9 cellular contexts compared by ENCODE assay signal in genomic region chr1:42381424-42381673, GRCh38. TPM values are rescaled to one million over a fixed set of nuclear protein-coding genes. Genes with fewer than 3 reads are reported as not detected.
A peak's percentile ranks its signal among the peaks of the same experiment; 100 is the strongest.
DNase-seq lines count a peak whose midpoint lies in the region; ATAC-seq and TF ChIP-seq lines count a peak whose summit lies in the region.
"Had no signal": no experiment of that assay in that cellular context is flagged by ENCODE, and none has a peak within 500 bp of the region (broad histone marks: within the 10 kb centered on the region; RNA-seq: fewer than 3 reads in every experiment).

No MANE protein-coding gene starts in this region.

- ATAC-seq in Right ventricle myocardium inferior = no peak

- H3K4me1 ChIP-seq in cardiac muscle cell (ENCODE audit: low read depth) (peaks cover 6% of the 10 kb centered on the region), thyroid gland (peaks cover 6 to 10% of the 10 kb centered on the region in 2 donors), osteoblast (ENCODE audit: insufficient read depth, low read length) (no peaks in the 10 kb centered on the region)

- TF ChIP-seq CTCF in cardiac muscle cell (IDR thresholded peaks at IDR 0.05; ENCODE audit: low read depth, low read length) (no peak), WERI-Rb-1 (IDR thresholded peaks at IDR 0.05; ENCODE audit: low read depth, low read length) (no peak), thyroid gland (IDR thresholded peaks at IDR 0.05) (no peak), osteoblast (IDR thresholded peaks at IDR 0.05; ENCODE audit: extremely low read depth, low read depth, low read length) (no peak)

- H3K9me3 ChIP-seq in cardiac muscle cell (ENCODE audit: low read depth) (no peaks in the 10 kb centered on the region), WERI-Rb-1 (ENCODE audit: severe bottlenecking) (no peaks in the 10 kb centered on the region), thyroid gland (no peaks in the 10 kb centered on the region), osteoblast (ENCODE audit: low read depth, low read length) (no peaks in the 10 kb centered on the region)

- H3K27me3 ChIP-seq in cardiac muscle cell = peaks cover 43% of the 10 kb centered on the region
- H3K27me3 ChIP-seq in WERI-Rb-1 (ENCODE audit: insufficient read depth, low read depth, severe bottlenecking) = no peaks in the 10 kb centered on the region
- peaks cover 4% of the 10 kb centered on the region for H3K27me3 ChIP-seq in thyroid gland
- H3K27me3 ChIP-seq in osteoblast (ENCODE audit: insufficient read depth, low read length) = peaks cover 39% of the 10 kb centered on the region

- TF ChIP-seq POLR2A in thyroid gland (IDR thresholded peaks at IDR 0.05) = no peak

- H2AFZ ChIP-seq in osteoblast (ENCODE audit: low read length) = no peak overlapping the region

- no peak overlapping the region for H3K4me2 ChIP-seq in osteoblast (ENCODE audit: insufficient read depth, low read length)

- H3K36me3 ChIP-seq in cardiac muscle cell (no peaks in the 10 kb centered on the region), WERI-Rb-1 (peaks cover 2% of the 10 kb centered on the region; the same call in 1 of the 2 replicates), thyroid gland (no peaks in the 10 kb centered on the region), osteoblast (ENCODE audit: insufficient read depth, low read length) (no peaks in the 10 kb centered on the region)

- H3K4me3 ChIP-seq in cardiac muscle cell = peak overlapping the region; percentile 99
- peak overlapping the region; percentile 78 for H3K4me3 ChIP-seq in WERI-Rb-1 (ENCODE audit: low read depth, low read length)
- H3K4me3 ChIP-seq in thyroid gland (replicated peaks in 1 of 3) = peak overlapping the region in 2 of 3 donors; percentile 30 to 39
- no peak overlapping the region for H3K4me3 ChIP-seq in osteoblast (ENCODE audit: insufficient read depth, low read length)

- 59 to 72% methylated on average over 2 of the region's 2 CpGs for WGBS in thyroid gland, 2 donors

- no peak overlapping the region for H3K27ac ChIP-seq in cardiac muscle cell
- no peak overlapping the region for H3K27ac ChIP-seq in WERI-Rb-1
- no peak overlapping the region for H3K27ac ChIP-seq in thyroid gland
- no peak overlapping the region for H3K27ac ChIP-seq in osteoblast (ENCODE audit: low read depth, low read length)

- intact Hi-C loops in Right ventricle myocardium inferior (cut with DNase I) (no loop called here), thyroid gland (cut with DNase I) (no loop called here)

- no peaks in the 10 kb centered on the region for H3K79me2 ChIP-seq in osteoblast (ENCODE audit: insufficient read depth, low read length)

- H4K20me1 ChIP-seq in osteoblast (ENCODE audit: insufficient read depth, low read length) = no peaks in the 10 kb centered on the region

- peaks cover 16 to 22% (median 17%) of the 10 kb centered on the region in 3 donors for H3K27me3 Mint-ChIP-seq in immature natural killer cell (ENCODE audit: low read depth in 3 of 3)

- no peak overlapping the region for H3K27ac Mint-ChIP-seq in immature natural killer cell

- H3K9me3 Mint-ChIP-seq in immature natural killer cell = peaks cover 0 to 2% (median 0%) of the 10 kb centered on the region in 6 donors

- peak overlapping the region; percentile 58 to 79 (median 72) for H3K4me3 Mint-ChIP-seq in immature natural killer cell

- DNase-seq in cardiac muscle cell (ENCODE audit: low read depth in 1 of 2, low spot score in 1 of 2) (no peak), Right ventricle myocardium inferior (ENCODE audit: missing footprints) (no peak), WERI-Rb-1 (no peak), immature natural killer cell (no peak), thyroid gland (no peak), ureter (ENCODE audit: low spot score) (no peak), KG1 (lab: John Stamatoyannopoulos, UW) (no peak), osteoblast (ENCODE audit: insufficient read length, low spot score, missing footprints) (no peak)
- DNase-seq: NCI-H1436 treated with DMSO at 0.1 percent for 48 hours had no signal

- H3K36me3 Mint-ChIP-seq in immature natural killer cell = no peaks in the 10 kb centered on the region

- H3K4me1 Mint-ChIP-seq in immature natural killer cell = peaks cover 10 to 12% of the 10 kb centered on the region in 2 donors

RNA-seq across cellular contexts. Expression of gene RIMKLA, which starts 0.8 kb away (rescaled TPM):
- total RNA-seq in cardiac muscle cell = 8.1 and 14.9 TPM in 2 replicates
- polyA plus RNA-seq in cardiac muscle cell = 16.3 and 21.8 TPM in 2 replicates
- 7.5 TPM for total RNA-seq in Right ventricle myocardium inferior
- 1 to 10 TPM in 1 of 3 donors, under 1 TPM in 2; 0.34 to 1.1 (median 0.58) TPM for polyA plus RNA-seq in immature natural killer cell
- total RNA-seq in thyroid gland = 1 to 10 TPM in 3 of 4 donors, under 1 TPM in 1; 0.67 to 2.6 (median 2.2) TPM
- total RNA-seq in ureter = 2.3 TPM
- not detected in 2 replicates for total RNA-seq in osteoblast

RNA-seq across cellular contexts. Expression of gene FOXJ3, which starts 46.3 kb away (rescaled TPM):
- total RNA-seq in cardiac muscle cell (28.5 and 54.1 TPM in 2 replicates), Right ventricle myocardium inferior (37.9 TPM), thyroid gland (10 to 100 TPM; 55.4 to 87.5 (median 81.0) TPM), ureter (71.0 TPM), osteoblast (37.3 and 41.8 TPM in 2 replicates)
- polyA plus RNA-seq in cardiac muscle cell (25.4 and 39.1 TPM in 2 replicates), immature natural killer cell (10 to 100 TPM; 16.3 to 32.3 (median 24.5) TPM)
